ENCODE assay signal across 18 cellular contexts in genomic region chr1:234909307-234909706, GRCh38.
"Had no signal": no experiment of that assay in that cellular context is flagged by ENCODE, and none has a peak within 500 bp of the region (broad histone marks: within the 10 kb centered on the region; RNA-seq: fewer than 3 reads in every experiment).

No MANE protein-coding gene starts in this region.

- H3K27me3 Mint-ChIP-seq: progenitor cell of endocrine pancreas; stimulated activated naive B cell treated with anti-CD40 and anti-IgM and Interleukin-4, amounts not matched to agents 10 μg/mL and 1 μg/mL and 100 μg/mL, for 72 hours; stimulated activated naive CD8-positive, alpha-beta T cell treated with anti-CD3 and anti-CD28 coated beads, Interleukin-15, amount 100 ng/mL, for 72 hours had no signal

- H3K9me3 Mint-ChIP-seq: natural killer cell; neural progenitor cell; stimulated activated naive B cell treated with anti-CD40 and anti-IgM and Interleukin-4, amounts not matched to agents 10 μg/mL and 1 μg/mL and 100 μg/mL, for 72 hours; stimulated activated naive CD8-positive, alpha-beta T cell treated with anti-CD3 and anti-CD28 coated beads, Interleukin-15, amount 100 ng/mL, for 72 hours had no signal

- H3K4me3 Mint-ChIP-seq: natural killer cell; neural progenitor cell; stimulated activated naive B cell treated with anti-CD40 and anti-IgM and Interleukin-4, amounts not matched to agents 10 μg/mL and 1 μg/mL and 100 μg/mL, for 72 hours; stimulated activated naive CD8-positive, alpha-beta T cell treated with anti-CD3 and anti-CD28 coated beads, Interleukin-15, amount 100 ng/mL, for 72 hours had no signal

- H3K4me1 ChIP-seq: colonic mucosa, foreskin keratinocyte had no signal

- H3K36me3 ChIP-seq: colonic mucosa, neural progenitor cell, pancreas, tibial nerve, upper lobe of right lung had no signal

- H3K9ac ChIP-seq: neural progenitor cell had no signal

- H3K27ac ChIP-seq: colonic mucosa, foreskin keratinocyte, neural progenitor cell had no signal

- DNase-seq: colonic mucosa; dermis blood vessel endothelial cell; erythroblast; foreskin keratinocyte; natural killer cell; nucleus accumbens; pancreas; right cardiac atrium; stimulated activated CD4-positive, alpha-beta T cell treated with anti-CD3 and anti-CD28 coated beads, Interleukin-4, amount 100 ng/mL, for 1 hour; stimulated activated CD8-positive, alpha-beta memory T cell treated with anti-CD3 and anti-CD28 coated beads, Interleukin-4, amount 100 ng/mL, for 48 hours; stimulated activated naive B cell treated with anti-CD40 and anti-IgM and Interleukin-4, amounts not matched to agents 10 μg/mL and 1 μg/mL and 100 μg/mL, for 72 hours; stimulated activated naive CD8-positive, alpha-beta T cell treated with anti-CD3 and anti-CD28 coated beads, Interleukin-15, amount 100 ng/mL, for 72 hours; testis; upper lobe of right lung had no signal

- H3K9me3 ChIP-seq: colonic mucosa, pancreas, testis, tibial nerve, upper lobe of right lung had no signal

- H3K4me3 ChIP-seq: colonic mucosa, neural progenitor cell, pancreas, smooth muscle cell, testis, tibial nerve, upper lobe of right lung had no signal

- H3K4me2 ChIP-seq: neural progenitor cell, smooth muscle cell had no signal

- H2AFZ ChIP-seq: neural progenitor cell had no signal

- H3K27ac Mint-ChIP-seq: natural killer cell; neural progenitor cell; progenitor cell of endocrine pancreas; stimulated activated naive B cell treated with anti-CD40 and anti-IgM and Interleukin-4, amounts not matched to agents 10 μg/mL and 1 μg/mL and 100 μg/mL, for 72 hours; stimulated activated naive CD8-positive, alpha-beta T cell treated with anti-CD3 and anti-CD28 coated beads, Interleukin-15, amount 100 ng/mL, for 72 hours had no signal

- H3K27me3 ChIP-seq: colonic mucosa, foreskin keratinocyte, neural progenitor cell, pancreas, testis, tibial nerve, upper lobe of right lung had no signal

- H3K36me3 Mint-ChIP-seq: natural killer cell; stimulated activated naive B cell treated with anti-CD40 and anti-IgM and Interleukin-4, amounts not matched to agents 10 μg/mL and 1 μg/mL and 100 μg/mL, for 72 hours had no signal
